In the genomic region with DNA sequence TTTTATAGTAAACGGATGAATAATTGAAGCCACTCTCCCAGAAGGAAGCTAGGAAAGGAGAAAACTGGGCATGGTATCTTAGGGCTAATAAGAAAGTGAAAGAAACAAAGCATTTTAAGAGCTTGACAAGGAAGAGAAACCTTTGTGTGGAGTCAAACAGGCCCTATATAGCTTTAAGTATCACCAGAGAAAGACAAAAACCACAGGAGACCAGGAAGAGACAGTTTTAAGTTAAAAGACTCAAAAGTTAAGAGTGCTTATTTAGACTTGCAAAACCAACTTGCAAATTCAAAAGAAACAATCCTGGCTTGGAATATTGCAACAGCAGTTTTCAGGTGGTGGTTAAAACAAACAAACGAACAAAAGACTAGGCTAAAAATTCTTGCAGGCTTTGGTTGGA, we compare ENCODE assay signal across 12 cellular contexts. TPM values are rescaled to one million over a fixed set of nuclear protein-coding genes. Genes with fewer than 3 reads are reported as not detected.
DNase-seq lines count a peak whose midpoint lies in the region; ATAC-seq and TF ChIP-seq lines count a peak whose summit lies in the region.
"Had no signal": no experiment of that assay in that cellular context is flagged by ENCODE, and none has a peak within 500 bp of the region (broad histone marks: within the 10 kb centered on the region; RNA-seq: fewer than 3 reads in every experiment).

No MANE protein-coding gene starts in this region.

- in situ Hi-C loops in GM13977 (cut with MboI; ENCODE audit: low pct_unique_long_range_greater_than_20kb, low sequenced_read_pairs, unreplicated experiment): loop anchor here (25.0 kb wide), 1 partner anchor 108 kb away; no protein-coding TSS in a partner anchor

- no peak for TF ChIP-seq CTCF in GM13977 (IDR thresholded peaks at IDR 0.05; ENCODE audit: extremely low read depth, insufficient read depth, missing control alignments)
- TF ChIP-seq CTCF in MM.1S (IDR thresholded peaks at IDR 0.05; ENCODE audit: low read length): no peak
- TF ChIP-seq CTCF in upper lobe of right lung (IDR thresholded peaks at IDR 0.05): no peak

- peak overlapping the region; percentile 75 for H3K27ac ChIP-seq in MM.1S (ENCODE audit: low read length)
- H3K27ac ChIP-seq in mucosa of rectum (ENCODE audit: low read depth in 2 of 2, low read length in 2 of 2): peak overlapping the region; percentile 91 to 96
- H3K27ac ChIP-seq in upper lobe of right lung: no peak overlapping the region
- H3K27ac ChIP-seq: heart right ventricle had no signal

- H3K79me2 ChIP-seq in MM.1S (ENCODE audit: low read length): peaks cover 57% of the 10 kb centered on the region

- peaks cover 39% of the 10 kb centered on the region for H3F3A ChIP-seq in MM.1S (ENCODE audit: insufficient read depth, low read length)

- peak; percentile 39 for DNase-seq in GM13977 (ENCODE audit: low spot score)
- DNase-seq in MM.1S: peak; percentile 68
- no peak for DNase-seq in hypothalamus (lab: John Stamatoyannopoulos, UW)
- DNase-seq in upper lobe of right lung: no peak
- DNase-seq: activated effector memory CD4-positive, alpha-beta T cell treated with Interleukin-2 at 50 U/mL for 16 hours; heart right ventricle; NCI-H1417 had no signal

- H3K4me1 ChIP-seq in MM.1S (ENCODE audit: low read length) (peaks cover 45% of the 10 kb centered on the region), mucosa of rectum (ENCODE audit: control insufficient read depth in 2 of 2, insufficient read depth in 2 of 2, low read length in 2 of 2) (peaks cover 47 to 57% of the 10 kb centered on the region in 2 donors), upper lobe of right lung (peaks cover 3% of the 10 kb centered on the region)

- no peaks in the 10 kb centered on the region for H3K36me3 ChIP-seq in MM.1S (replicated peaks; ENCODE audit: insufficient read depth, low read length)
- H3K36me3 ChIP-seq in mucosa of rectum (ENCODE audit: control insufficient read depth in 2 of 2, insufficient read depth in 2 of 2, low read length in 2 of 2): no peaks in the 10 kb centered on the region
- no peaks in the 10 kb centered on the region for H3K36me3 ChIP-seq in upper lobe of right lung
- H3K36me3 ChIP-seq: heart right ventricle had no signal

- H3K4me3 ChIP-seq in MM.1S (ENCODE audit: low read length) (peak overlapping the region; percentile 58), mucosa of rectum (ENCODE audit: low read length in 2 of 2) (peak overlapping the region; percentile 24 to 46), upper lobe of right lung (no peak overlapping the region)
- H3K4me3 ChIP-seq: heart right ventricle had no signal

- ATAC-seq in GM21723 (IDR thresholded peaks at IDR 0.05; ENCODE audit: unreplicated experiment) (peak; percentile 49), upper lobe of right lung (no peak), HG02973 (IDR thresholded peaks at IDR 0.05; ENCODE audit: unreplicated experiment) (no peak)
- no peak for ATAC-seq in activated CD4-positive, CD25-positive, alpha-beta regulatory T cell treated with anti-CD3 and anti-CD28 coated beads, Interleukin-2, amount 50 U/mL, for 24 hours
- ATAC-seq: heart right ventricle; stimulated activated memory B cell treated with anti-CD40 and anti-IgM and Interleukin-4, amounts not matched to agents 10 μg/mL and 1 μg/mL and 100 μg/mL, for 72 hours had no signal

- H3K9ac ChIP-seq in MM.1S (ENCODE audit: low read length) (peak overlapping the region; percentile 39; the same call in 1 of the 2 replicates), mucosa of rectum (ENCODE audit: low read depth in 1 of 2, low read length in 2 of 2) (peak overlapping the region; percentile 18 to 58)

- peak overlapping the region; percentile 83 for H3K4me2 ChIP-seq in MM.1S (ENCODE audit: low read depth, low read length)

- no peaks in the 10 kb centered on the region for H3K9me2 ChIP-seq in MM.1S (replicated peaks; ENCODE audit: insufficient read depth, low read length)

- H3K27me3 ChIP-seq in MM.1S (replicated peaks; ENCODE audit: insufficient read depth, low read length): no peaks in the 10 kb centered on the region
- H3K27me3 ChIP-seq in mucosa of rectum (ENCODE audit: control insufficient read depth in 2 of 2, insufficient read depth in 2 of 2, low read length in 2 of 2): no peaks in the 10 kb centered on the region
- no peaks in the 10 kb centered on the region for H3K27me3 ChIP-seq in upper lobe of right lung

- intact Hi-C loops in upper lobe of right lung (cut with DNase I): no loop called here

- no peaks in the 10 kb centered on the region for H3K9me3 ChIP-seq in MM.1S (replicated peaks; ENCODE audit: insufficient read depth, low read length)
- no peaks in the 10 kb centered on the region for H3K9me3 ChIP-seq in mucosa of rectum (ENCODE audit: control insufficient read depth in 2 of 2, low read length in 2 of 2)
- no peaks in the 10 kb centered on the region for H3K9me3 ChIP-seq in upper lobe of right lung
- H3K9me3 ChIP-seq: heart right ventricle had no signal

- no peaks in the 10 kb centered on the region for H4K20me1 ChIP-seq in MM.1S (ENCODE audit: insufficient read depth, low read length)

- H2AFZ ChIP-seq in MM.1S (ENCODE audit: low read length): peak overlapping the region; percentile 60

RNA-seq across cellular contexts. Expression of a gene that starts 3.4 kb away (rescaled TPM):
- total RNA-seq in upper lobe of right lung: 28.2 TPM

Comparison
In these comparisons a context has a peak if more than half of its experiments do, and no peak if none do; other contexts are left out.
1. DNase-seq: peak in GM13977 (single experiment) and MM.1S (single experiment); none in hypothalamus (0 of 51) and upper lobe of right lung (single experiment).